8 cellular contexts compared by ENCODE assay signal in genomic region chr3:56494679-56495322, GRCh38. TPM values are rescaled to one million over a fixed set of nuclear protein-coding genes. Genes with fewer than 3 reads are reported as not detected.
A peak's percentile ranks its signal among the peaks of the same experiment; 100 is the strongest.
DNase-seq lines count a peak whose midpoint lies in the region; ATAC-seq and TF ChIP-seq lines count a peak whose summit lies in the region.

No MANE protein-coding gene starts in this region.

- H3K27me3 Mint-ChIP-seq in activated T-helper 2 cell treated with anti-CD3 and anti-CD28 coated beads, Interferon-gamma antibody, Interleukin-2, Interleukin-4, amounts not matched to agents 10 μg/mL and 5 μg/mL and 100 μg/mL, durations not matched to agents 14 hours and 24 hours and 36 hours (ENCODE audit: low read depth): no peaks in the 10 kb centered on the region
- H3K27me3 Mint-ChIP-seq in osteocyte (ENCODE audit: unreplicated experiment): no peaks in the 10 kb centered on the region

- no peak for TF ChIP-seq POLR2A in transverse colon (IDR thresholded peaks at IDR 0.05)

- no peaks in the 10 kb centered on the region for H3K4me1 Mint-ChIP-seq in activated T-helper 2 cell treated with anti-CD3 and anti-CD28 coated beads, Interferon-gamma antibody, Interleukin-2, Interleukin-4, amounts not matched to agents 10 μg/mL and 5 μg/mL and 100 μg/mL, durations not matched to agents 14 hours and 24 hours and 36 hours (ENCODE audit: low read depth)
- no peaks in the 10 kb centered on the region for H3K4me1 Mint-ChIP-seq in osteocyte (ENCODE audit: unreplicated experiment)

- H3K9me3 Mint-ChIP-seq in activated T-helper 2 cell treated with anti-CD3 and anti-CD28 coated beads, Interferon-gamma antibody, Interleukin-2, Interleukin-4, amounts not matched to agents 10 μg/mL and 5 μg/mL and 100 μg/mL, durations not matched to agents 14 hours and 24 hours and 36 hours: no peaks in the 10 kb centered on the region
- H3K9me3 Mint-ChIP-seq in osteocyte (ENCODE audit: unreplicated experiment): no peaks in the 10 kb centered on the region

- peak; percentile 62 for DNase-seq in GDM1 (lab: John Stamatoyannopoulos, UW)
- DNase-seq in GOT3 (lab: John Stamatoyannopoulos, UW): peak; percentile 7
- DNase-seq in RWPE2 (ENCODE audit: low spot score): peak; percentile 61
- DNase-seq in activated T-helper 2 cell treated with anti-CD3 and anti-CD28 coated beads, Interferon-gamma antibody, Interleukin-2, Interleukin-4, amounts not matched to agents 10 μg/mL and 5 μg/mL and 100 μg/mL, durations not matched to agents 14 hours and 24 hours and 36 hours (ENCODE audit: low spot score): peak; percentile 52
- peak; percentile 28 to 70 for DNase-seq in foreskin keratinocyte
- peak; percentile 87 for DNase-seq in osteocyte (ENCODE audit: extremely low spot score, unreplicated experiment)
- peak; percentile 73 for DNase-seq in transverse colon

- H3K4me3 Mint-ChIP-seq in activated T-helper 2 cell treated with anti-CD3 and anti-CD28 coated beads, Interferon-gamma antibody, Interleukin-2, Interleukin-4, amounts not matched to agents 10 μg/mL and 5 μg/mL and 100 μg/mL, durations not matched to agents 14 hours and 24 hours and 36 hours (ENCODE audit: low read depth): no peak overlapping the region
- H3K4me3 Mint-ChIP-seq in osteocyte (ENCODE audit: unreplicated experiment): no peak overlapping the region

- WGBS in transverse colon (ENCODE audit: low coverage in 1 of 2), 2 donors: 0 to 2% methylated on average over 2 to 5 of the region's 5 CpGs

- no peak overlapping the region for H3K27ac Mint-ChIP-seq in activated T-helper 2 cell treated with anti-CD3 and anti-CD28 coated beads, Interferon-gamma antibody, Interleukin-2, Interleukin-4, amounts not matched to agents 10 μg/mL and 5 μg/mL and 100 μg/mL, durations not matched to agents 14 hours and 24 hours and 36 hours
- H3K27ac Mint-ChIP-seq in osteocyte (ENCODE audit: unreplicated experiment): no peak overlapping the region

- intact Hi-C loops in activated T-helper 2 cell treated with anti-CD3 and anti-CD28 coated beads, Interferon-gamma antibody, Interleukin-2, Interleukin-4, amounts not matched to agents 10 μg/mL and 5 μg/mL and 100 μg/mL, durations not matched to agents 14 hours and 24 hours and 36 hours (cut with micrococcal nuclease): no loop called here
- intact Hi-C loops in transverse colon (cut with DNase I; ENCODE audit: low total_unique reads): no loop called here

- TF ChIP-seq CTCF in LNCAP (IDR thresholded peaks at IDR 0.05) (peak; percentile 86), RWPE2 (IDR thresholded peaks at IDR 0.05; ENCODE audit: poor library complexity, severe bottlenecking) (peak; percentile 96), foreskin keratinocyte (conservative IDR thresholded peaks at IDR 0.05) (peak; percentile 95), osteocyte (IDR thresholded peaks at IDR 0.05) (peak; percentile 92), transverse colon (IDR thresholded peaks at IDR 0.05) (peak; percentile 73 to 96 (median 83))

- in situ Hi-C loops in transverse colon (cut with MboI; ENCODE audit: low pct_ligation_motif_present in 1 of 4, low pct_unique_long_range_greater_than_20kb in 1 of 4, low sequenced_read_pairs in 3 of 4): no loop called here

- H3K27me3 ChIP-seq in RWPE2 (ENCODE audit: insufficient read depth, poor library complexity, severe bottlenecking) (no peaks in the 10 kb centered on the region), foreskin keratinocyte (no peaks in the 10 kb centered on the region), transverse colon (peaks cover 5% of the 10 kb centered on the region)

- H3K4me3 ChIP-seq in RWPE2 (ENCODE audit: severe bottlenecking): no peak overlapping the region
- no peak overlapping the region for H3K4me3 ChIP-seq in transverse colon

- no peaks in the 10 kb centered on the region for H3K36me3 ChIP-seq in RWPE2 (ENCODE audit: low read depth)
- no peaks in the 10 kb centered on the region for H3K36me3 ChIP-seq in transverse colon

- no peak for TF ChIP-seq EP300 in transverse colon (IDR thresholded peaks at IDR 0.05; ENCODE audit: low read depth)

- no peaks in the 10 kb centered on the region for H3K36me3 Mint-ChIP-seq in activated T-helper 2 cell treated with anti-CD3 and anti-CD28 coated beads, Interferon-gamma antibody, Interleukin-2, Interleukin-4, amounts not matched to agents 10 μg/mL and 5 μg/mL and 100 μg/mL, durations not matched to agents 14 hours and 24 hours and 36 hours (ENCODE audit: low read depth)
- H3K36me3 Mint-ChIP-seq in osteocyte (ENCODE audit: unreplicated experiment): no peaks in the 10 kb centered on the region

- H3K9me3 ChIP-seq in RWPE2 (ENCODE audit: severe bottlenecking): no peaks in the 10 kb centered on the region
- H3K9me3 ChIP-seq in transverse colon: no peaks in the 10 kb centered on the region

- H3K27ac ChIP-seq in RWPE2 (ENCODE audit: poor library complexity, severe bottlenecking) (no peak overlapping the region), foreskin keratinocyte (no peak overlapping the region), transverse colon (no peak overlapping the region)

- H3K4me1 ChIP-seq in RWPE2 (ENCODE audit: insufficient read depth, poor library complexity, severe bottlenecking) (no peaks in the 10 kb centered on the region), foreskin keratinocyte (no peaks in the 10 kb centered on the region), transverse colon (no peaks in the 10 kb centered on the region)

- ATAC-seq in RWPE2 (ENCODE audit: low read depth) (peak; percentile 94), foreskin keratinocyte (peak; percentile 96)

RNA-seq across cellular contexts. Expression of gene ERC2, which starts 26.5 kb away (rescaled TPM):
- total RNA-seq in activated T-helper 2 cell treated with anti-CD3 and anti-CD28 coated beads, Interferon-gamma antibody, Interleukin-2, Interleukin-4, amounts not matched to agents 10 μg/mL and 5 μg/mL and 100 μg/mL, durations not matched to agents 14 hours and 24 hours and 36 hours: 0.09 and 0.32 TPM in 2 replicates
- total RNA-seq in foreskin keratinocyte (not detected in 2 replicates), osteocyte (0.35 and 0.78 TPM in 2 replicates), transverse colon (1 to 10 TPM in 1 of 4 donors, under 1 TPM in 1, not detected in 2; 0.41 to 1.3 TPM)
- polyA plus RNA-seq in foreskin keratinocyte: 0.08 TPM in 1 of 2 replicates, not detected in the other

Comparison
In these comparisons a context has a peak if more than half of its experiments do, and no peak if none do; other contexts are left out.
1. DNase-seq: peak in every context shown above with its lines; median percentile 87 in osteocyte; 73 in transverse colon; 62 in GDM1; 61 in RWPE2; 52 in activated T-helper 2 cell treated with anti-CD3 and anti-CD28 coated beads, Interferon-gamma antibody, Interleukin-2, Interleukin-4, amounts not matched to agents 10 μg/mL and 5 μg/mL and 100 μg/mL, durations not matched to agents 14 hours and 24 hours and 36 hours; 49 in foreskin keratinocyte; 7 in GOT3.